ENCODE assay signal across 9 cellular contexts in genomic region chr10:6050801-6051445, GRCh38. TPM values are rescaled to one million over a fixed set of nuclear protein-coding genes. Genes with fewer than 3 reads are reported as not detected.
A peak's percentile ranks its signal among the peaks of the same experiment; 100 is the strongest.
DNase-seq lines count a peak whose midpoint lies in the region; ATAC-seq and TF ChIP-seq lines count a peak whose summit lies in the region.
"Had no signal": no experiment of that assay in that cellular context is flagged by ENCODE, and none has a peak within 500 bp of the region (broad histone marks: within the 10 kb centered on the region; RNA-seq: fewer than 3 reads in every experiment).

No MANE protein-coding gene starts in this region.

- peaks cover 86% of the 10 kb centered on the region for H3K4me1 Mint-ChIP-seq in activated CD4-positive, alpha-beta memory T cell treated with anti-CD3 and anti-CD28 coated beads for 36 hours (ENCODE audit: low read depth)
- H3K4me1 Mint-ChIP-seq in naive thymus-derived CD8-positive, alpha-beta T cell = peaks cover 42 to 81% (median 68%) of the 10 kb centered on the region in 4 donors

- CTCF ChIA-PET in activated CD4-positive, alpha-beta memory T cell treated with anti-CD3 and anti-CD28 coated beads for 36 hours (lab: Charles Lee) = interaction anchor here (0.5 to 13.1 kb wide), 8 partner anchors 12 to 1333 kb away, joined by 3 to 167 read pairs (median 4); partner anchors contain the start of gene PFKFB3

- peak overlapping the region; percentile 83 for H3K4me3 Mint-ChIP-seq in activated CD4-positive, alpha-beta memory T cell treated with anti-CD3 and anti-CD28 coated beads for 36 hours
- H3K4me3 Mint-ChIP-seq in naive thymus-derived CD8-positive, alpha-beta T cell = peak overlapping the region; percentile 84 to 98 (median 94)

- no peaks in the 10 kb centered on the region for H3K9me3 Mint-ChIP-seq in activated CD4-positive, alpha-beta memory T cell treated with anti-CD3 and anti-CD28 coated beads for 36 hours
- H3K9me3 Mint-ChIP-seq in naive thymus-derived CD8-positive, alpha-beta T cell = no peaks in the 10 kb centered on the region

- TF ChIP-seq CTCF in GM06990 (IDR thresholded peaks at IDR 0.05; ENCODE audit: insufficient read depth, low read length, poor library complexity, severe bottlenecking) (peak; percentile 41), LNCaP clone FGC (IDR thresholded peaks at IDR 0.05; ENCODE audit: control insufficient read depth, extremely low read depth, insufficient read depth) (peak; percentile 48)

- H3K36me3 ChIP-seq in GM06990 (ENCODE audit: control insufficient read depth, insufficient read depth, low read length) = no peaks in the 10 kb centered on the region

- DNase-seq in GM06990 (ENCODE audit: extremely low read depth, insufficient read length) (peak; percentile 89), LNCaP clone FGC (ENCODE audit: low read depth) (no peak), ecto neural progenitor cell (ENCODE audit: low spot score) (peak; percentile 44), substantia nigra (lab: John Stamatoyannopoulos, UW) (peak in 16 of 49 donors; percentile 4 to 51 (median 11)), T1000 (lab: John Stamatoyannopoulos, UW) (no peak)
- DNase-seq in activated CD4-positive, alpha-beta memory T cell treated with anti-CD3 and anti-CD28 coated beads for 36 hours = peak; percentile 97
- DNase-seq in naive thymus-derived CD8-positive, alpha-beta T cell = peak; percentile 72 to 95 (median 90)

- POLR2A ChIA-PET in activated CD4-positive, alpha-beta memory T cell treated with anti-CD3 and anti-CD28 coated beads for 36 hours (lab: Charles Lee) = interaction anchor here (0.7 to 16.2 kb wide), 11 partner anchors 10 to 644 kb away, joined by 3 to 343 read pairs (median 5); partner anchors contain the start of genes IL15RA and IL2RA
- POLR2A ChIA-PET in naive thymus-derived CD8-positive, alpha-beta T cell (lab: Charles Lee) = interaction anchor here (0.7 to 9.1 kb wide), 15 partner anchors 9 to 351 kb away, joined by 3 to 77 read pairs (median 4); partner anchors contain the start of genes ANKRD16, FBH1 and IL2RA

- intact Hi-C loops in activated CD4-positive, alpha-beta memory T cell treated with anti-CD3 and anti-CD28 coated beads for 36 hours (cut with micrococcal nuclease) = loop anchor here (1.0 to 10.0 kb wide), 10 partner anchors 37 to 1994 kb away; partner anchors contain the start of genes ANKRD16, GDI2, IL15RA and PRKCQ

- peak; percentile 66 for ATAC-seq in GM21825 (IDR thresholded peaks at IDR 0.05; ENCODE audit: unreplicated experiment)
- ATAC-seq in naive thymus-derived CD8-positive, alpha-beta T cell = peak; percentile 81 to 94

- peak overlapping the region; percentile 98 for H3K27ac Mint-ChIP-seq in activated CD4-positive, alpha-beta memory T cell treated with anti-CD3 and anti-CD28 coated beads for 36 hours
- H3K27ac Mint-ChIP-seq in naive thymus-derived CD8-positive, alpha-beta T cell = peak overlapping the region; percentile 94 to 98 (median 96)

- no peaks in the 10 kb centered on the region for H3K27me3 ChIP-seq in GM06990 (replicated peaks; ENCODE audit: control insufficient read depth, insufficient read depth, low read length)

- H3K27me3 Mint-ChIP-seq in activated CD4-positive, alpha-beta memory T cell treated with anti-CD3 and anti-CD28 coated beads for 36 hours = no peaks in the 10 kb centered on the region
- H3K27me3 Mint-ChIP-seq in naive thymus-derived CD8-positive, alpha-beta T cell = peaks cover 0 to 2% (median 0%) of the 10 kb centered on the region in 5 donors

- H3K4me3 ChIP-seq in GM06990 (replicated peaks; ENCODE audit: low read depth, low read length) (peak overlapping the region; percentile 55), LNCaP clone FGC (ENCODE audit: low read depth, low read length) (no peak overlapping the region)

- H3K27ac ChIP-seq in substantia nigra (ENCODE audit: low read depth, low read length, poor library complexity, severe bottlenecking) = peak overlapping the region; percentile 38

- peaks cover 86% of the 10 kb centered on the region for H3K36me3 Mint-ChIP-seq in activated CD4-positive, alpha-beta memory T cell treated with anti-CD3 and anti-CD28 coated beads for 36 hours
- H3K36me3 Mint-ChIP-seq in naive thymus-derived CD8-positive, alpha-beta T cell = no peaks in the 10 kb centered on the region

RNA-seq across cellular contexts. Expression of gene IL2RA, which starts 11.2 kb away (rescaled TPM):
- total RNA-seq in activated CD4-positive, alpha-beta memory T cell treated with anti-CD3 and anti-CD28 coated beads for 36 hours = 100 to 1,000 TPM; 961 to 988 TPM
- total RNA-seq in naive thymus-derived CD8-positive, alpha-beta T cell = 1 to 10 TPM; 1.0 to 1.4 TPM
- under 1 TPM; 0.07 to 0.25 (median 0.16) TPM for polyA plus RNA-seq in naive thymus-derived CD8-positive, alpha-beta T cell
- polyA plus RNA-seq: neural cell had no signal

RNA-seq across cellular contexts. Expression of gene RBM17, which starts 37.9 kb away (rescaled TPM):
- total RNA-seq in activated CD4-positive, alpha-beta memory T cell treated with anti-CD3 and anti-CD28 coated beads for 36 hours = 100 to 1,000 TPM; 151 to 155 TPM
- total RNA-seq in naive thymus-derived CD8-positive, alpha-beta T cell = 100 to 1,000 TPM; 129 to 130 TPM
- polyA plus RNA-seq in naive thymus-derived CD8-positive, alpha-beta T cell = 10 to 100 TPM; 57.4 to 84.9 (median 61.3) TPM

Comparison
In these comparisons a context has a peak if more than half of its experiments do, and no peak if none do; other contexts are left out.
1. DNase-seq: peak in GM06990 (single experiment), activated CD4-positive, alpha-beta memory T cell treated with anti-CD3 and anti-CD28 coated beads for 36 hours (single experiment), ecto neural progenitor cell (single experiment) and naive thymus-derived CD8-positive, alpha-beta T cell (10 of 10); none in LNCaP clone FGC (single experiment) and T1000 (single experiment).
2. RNA of gene IL2RA, which starts 11.2 kb away (total RNA-seq): 961 to 988 TPM in activated CD4-positive, alpha-beta memory T cell treated with anti-CD3 and anti-CD28 coated beads for 36 hours; 1.0 to 1.4 TPM in naive thymus-derived CD8-positive, alpha-beta T cell; every median in the first group is over 100 times any median in the second.